In genomic region chr2:42133771-42134195, GRCh38 we compare ENCODE assay signal across 8 cellular contexts. TPM values are rescaled to one million over a fixed set of nuclear protein-coding genes. Genes with fewer than 3 reads are reported as not detected.
DNase-seq lines count a peak whose midpoint lies in the region; ATAC-seq and TF ChIP-seq lines count a peak whose summit lies in the region.

No MANE protein-coding gene starts in this region.

- no peaks in the 10 kb centered on the region for H3K36me3 ChIP-seq in stomach smooth muscle (ENCODE audit: control insufficient read depth in 2 of 2, insufficient read depth in 2 of 2, low read length in 2 of 2)

- peak overlapping the region; percentile 80 for H3K27ac ChIP-seq in stomach smooth muscle (ENCODE audit: low read length)

- peak overlapping the region in 1 of 2 donors; percentile 34 for H3K9ac ChIP-seq in stomach smooth muscle (ENCODE audit: low read length in 2 of 2)

- peaks cover under 1% of the 10 kb centered on the region for H3K36me3 Mint-ChIP-seq in T-helper 2 cell treated with Interferon-gamma antibody and Interleukin-4, amounts not matched to agents 5 μg/mL and 100 μg/mL, for 36 hours (ENCODE audit: low read depth)
- H3K36me3 Mint-ChIP-seq in activated B cell treated with CpG ODN at 0.5 μM for 24 hours (ENCODE audit: low read depth), result no peaks in the 10 kb centered on the region
- H3K36me3 Mint-ChIP-seq in immature natural killer cell, result peaks cover 0 to 1% (median 0%) of the 10 kb centered on the region in 3 donors

- DNase-seq in T-helper 2 cell treated with Interferon-gamma antibody and Interleukin-4, amounts not matched to agents 5 μg/mL and 100 μg/mL, for 36 hours (ENCODE audit: low spot score), result no peak
- DNase-seq in T-helper 2 cell (no peak), activated B cell treated with CpG ODN at 0.5 μM for 24 hours (no peak), immature natural killer cell (no peak), NCI-H2081 treated with DMSO at 0.1 percent for 48 hours (lab: John Stamatoyannopoulos, UW) (no peak), NCI-H1092 (lab: John Stamatoyannopoulos, UW) (no peak)

- intact Hi-C loops in activated B cell treated with CpG ODN at 0.5 μM for 24 hours (cut with micrococcal nuclease), result loop anchor here (1.0 to 2.0 kb wide), 5 partner anchors 9 to 63 kb away; partner anchors contain the start of gene EML4

- no peak for TF ChIP-seq CTCF in activated B cell treated with CpG ODN at 0.5 μM for 24 hours (IDR thresholded peaks at IDR 0.05)

- H3K9me3 Mint-ChIP-seq in T-helper 2 cell treated with Interferon-gamma antibody and Interleukin-4, amounts not matched to agents 5 μg/mL and 100 μg/mL, for 36 hours, result no peaks in the 10 kb centered on the region
- H3K9me3 Mint-ChIP-seq in activated B cell treated with CpG ODN at 0.5 μM for 24 hours (no peaks in the 10 kb centered on the region), immature natural killer cell (no peaks in the 10 kb centered on the region)

- H3K4me3 ChIP-seq in stomach smooth muscle (ENCODE audit: low read length in 2 of 2), result peak overlapping the region in 1 of 2 donors; percentile 15

- ATAC-seq in activated B cell treated with CpG ODN at 0.5 μM for 24 hours (ENCODE audit: low read depth) (no peak), HG03432 (IDR thresholded peaks at IDR 0.05; ENCODE audit: unreplicated experiment) (no peak)

- peak overlapping the region; percentile 78 for H3K4me3 Mint-ChIP-seq in T-helper 2 cell treated with Interferon-gamma antibody and Interleukin-4, amounts not matched to agents 5 μg/mL and 100 μg/mL, for 36 hours
- H3K4me3 Mint-ChIP-seq in activated B cell treated with CpG ODN at 0.5 μM for 24 hours (peak overlapping the region; percentile 80), immature natural killer cell (peak overlapping the region; percentile 50 to 82 (median 77))

- peaks cover 31% of the 10 kb centered on the region for H3K4me1 ChIP-seq in stomach smooth muscle (ENCODE audit: control insufficient read depth, insufficient read depth, low read length)

- H3K27me3 ChIP-seq in stomach smooth muscle (ENCODE audit: control insufficient read depth in 1 of 2, insufficient read depth in 2 of 2, low read length in 2 of 2), result no peaks in the 10 kb centered on the region

- no peaks in the 10 kb centered on the region for H3K9me3 ChIP-seq in stomach smooth muscle (ENCODE audit: control insufficient read depth in 2 of 2, low read length in 2 of 2)

- H3K27me3 Mint-ChIP-seq in T-helper 2 cell treated with Interferon-gamma antibody and Interleukin-4, amounts not matched to agents 5 μg/mL and 100 μg/mL, for 36 hours (ENCODE audit: low read depth), result no peaks in the 10 kb centered on the region
- H3K27me3 Mint-ChIP-seq in activated B cell treated with CpG ODN at 0.5 μM for 24 hours (no peaks in the 10 kb centered on the region), immature natural killer cell (ENCODE audit: low read depth in 3 of 3) (peaks cover 0 to 4% (median 0%) of the 10 kb centered on the region in 3 donors)

- CTCF ChIA-PET in activated B cell treated with CpG ODN at 0.5 μM for 24 hours (lab: Charles Lee), result interaction anchor here (1.2 to 1.7 kb wide), 2 partner anchors 33 to 37 kb away, joined by 4 to 6 read pairs; no protein-coding TSS in a partner anchor

- H3K4me1 Mint-ChIP-seq in T-helper 2 cell treated with Interferon-gamma antibody and Interleukin-4, amounts not matched to agents 5 μg/mL and 100 μg/mL, for 36 hours (ENCODE audit: low read depth), result peaks cover 76% of the 10 kb centered on the region
- H3K4me1 Mint-ChIP-seq in activated B cell treated with CpG ODN at 0.5 μM for 24 hours (peaks cover 73% of the 10 kb centered on the region), immature natural killer cell (peaks cover 57 to 63% of the 10 kb centered on the region in 2 donors)

- POLR2A ChIA-PET in activated B cell treated with CpG ODN at 0.5 μM for 24 hours (lab: Charles Lee), result interaction anchor here (0.7 to 2.2 kb wide), 10 partner anchors 8 to 677 kb away, joined by 3 to 45 read pairs (median 8); partner anchors contain the start of gene EML4

- H3K27ac Mint-ChIP-seq in T-helper 2 cell treated with Interferon-gamma antibody and Interleukin-4, amounts not matched to agents 5 μg/mL and 100 μg/mL, for 36 hours, result peak overlapping the region; percentile 97
- H3K27ac Mint-ChIP-seq in activated B cell treated with CpG ODN at 0.5 μM for 24 hours, result peak overlapping the region; percentile 89
- peak overlapping the region; percentile 94 to 100 (median 99) for H3K27ac Mint-ChIP-seq in immature natural killer cell

RNA-seq across cellular contexts. Expression of gene EML4, which starts 35.4 kb away (rescaled TPM):
- 83.2 and 95.8 TPM in 2 replicates for total RNA-seq in activated B cell treated with CpG ODN at 0.5 μM for 24 hours
- polyA plus RNA-seq in immature natural killer cell, result 10 to 100 TPM; 16.1 to 35.3 (median 28.9) TPM
